Comparison of ENCODE assay signal across 33 cellular contexts in the genomic region with DNA sequence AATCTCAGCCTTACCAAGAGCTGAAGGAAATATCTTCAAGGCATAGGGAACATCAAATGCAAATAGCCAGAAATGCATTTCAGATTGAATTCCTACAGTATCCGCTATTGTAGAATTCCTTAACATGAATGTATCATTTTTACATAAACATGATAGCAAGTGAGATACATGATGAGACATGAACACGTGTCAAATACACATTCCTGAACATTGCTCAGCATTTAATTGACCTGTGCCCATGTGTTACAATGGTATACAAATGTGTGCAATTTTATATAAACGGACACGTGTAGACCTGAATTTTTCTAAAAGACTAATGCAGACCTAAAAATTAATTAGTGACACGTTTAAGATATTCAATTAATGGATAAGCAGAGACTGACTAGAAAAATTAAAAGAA.
"Had no signal": no experiment of that assay in that cellular context is flagged by ENCODE, and none has a peak within 500 bp of the region (broad histone marks: within the 10 kb centered on the region; RNA-seq: fewer than 3 reads in every experiment).

No MANE protein-coding gene starts in this region.

- H3K9me3 Mint-ChIP-seq: activated CD4-positive, alpha-beta memory T cell treated with anti-CD3 and anti-CD28 coated beads for 36 hours; activated T-cell treated with anti-CD3 and anti-CD28 coated beads, Interleukin-2, amount 50 U/mL, for 4 hours; activated T-helper 1 cell treated with anti-CD3 and anti-CD28 coated beads, Interleukin-12 subunit alpha, Interleukin-12 subunit beta, Interleukin-2, Interleukin-4 antibody, amounts not matched to agents 30 ng/mL and 10 ng/mL and 1 ng/mL, durations not matched to agents 14 hours and 24 hours and 36 hours; T-helper 2 cell treated with Interferon-gamma antibody and Interleukin-4, amounts not matched to agents 5 μg/mL and 100 μg/mL, for 36 hours had no signal

- H3K4me3 ChIP-seq: adrenal gland, body of pancreas, breast epithelium, MG63, Peyer's patch, SJCRH30, SK-N-MC had no signal

- H3K9me3 ChIP-seq: adrenal gland, body of pancreas, breast epithelium, MG63, Peyer's patch, SJCRH30 had no signal

- H3K4me1 ChIP-seq: adrenal gland, body of pancreas, breast epithelium, Peyer's patch, SJCRH30 had no signal

- H3K27ac ChIP-seq: adrenal gland, body of pancreas, breast epithelium, Peyer's patch, SJCRH30, SK-N-MC had no signal

- H3K4me3 Mint-ChIP-seq: activated B cell treated with CpG ODN at 0.5 μM for 24 hours; activated CD4-positive, alpha-beta memory T cell treated with anti-CD3 and anti-CD28 coated beads for 36 hours; activated naive CD4-positive, alpha-beta T cell treated with anti-CD3 and anti-CD28 coated beads for 36 hours; activated T-cell treated with anti-CD3 and anti-CD28 coated beads, Interleukin-2, amount 50 U/mL, for 4 hours; activated T-helper 1 cell treated with anti-CD3 and anti-CD28 coated beads, Interleukin-12 subunit alpha, Interleukin-12 subunit beta, Interleukin-2, Interleukin-4 antibody, amounts not matched to agents 30 ng/mL and 10 ng/mL and 1 ng/mL, durations not matched to agents 14 hours and 24 hours and 36 hours; T-helper 2 cell treated with Interferon-gamma antibody and Interleukin-4, amounts not matched to agents 5 μg/mL and 100 μg/mL, for 36 hours had no signal

- H3K36me3 Mint-ChIP-seq: activated CD4-positive, alpha-beta memory T cell treated with anti-CD3 and anti-CD28 coated beads for 36 hours had no signal

- DNase-seq: activated B cell treated with CpG ODN at 0.5 μM for 24 hours; activated CD4-positive, alpha-beta memory T cell treated with anti-CD3 and anti-CD28 coated beads for 36 hours; activated CD4-positive, alpha-beta T cell treated with anti-CD3 and anti-CD28 coated beads for 4 hours; activated CD4-positive, alpha-beta T cell treated with anti-CD3 and anti-CD28 coated beads, Interleukin-2, amount 50 U/mL, for 1 hour; activated CD4-positive, CD25-positive, alpha-beta regulatory T cell treated with anti-CD3 and anti-CD28 coated beads, Interleukin-2, amount 50 U/mL, for 72 hours; activated CD8-positive, alpha-beta memory T cell treated with anti-CD3 and anti-CD28 coated beads, Interleukin-2, amount 50 U/mL, for 4 hours; activated gamma-delta T cell treated with Interleukin-2 at 50 U/mL for 16 hours; activated naive CD4-positive, alpha-beta T cell treated with anti-CD3 and anti-CD28 coated beads for 36 hours; activated T-cell treated with anti-CD3 and anti-CD28 coated beads for 4 hours; activated T-cell treated with anti-CD3 and anti-CD28 coated beads, Interleukin-2, amount 50 U/mL, for 4 hours; adrenal gland; body of pancreas; caudate nucleus; cerebellar nuclear complex; Kasumi-1; KG1; MG63; MV-4-11; NCI-H1092; NCI-H1436 treated with DMSO at 0.1 percent for 48 hours; NCI-H1694 treated with DMSO at 0.1 percent for 48 hours; NCI-H2029; NCI-H345; NCI-H524 treated with DMSO at 0.1 percent for 48 hours; Peyer's patch; SHP77; SJCRH30 had no signal

- H3K4me1 Mint-ChIP-seq: activated B cell treated with CpG ODN at 0.5 μM for 24 hours had no signal

- FAIRE-seq: astrocyte had no signal

- ATAC-seq: activated naive CD4-positive, alpha-beta T cell treated with anti-CD3 and anti-CD28 coated beads, Interleukin-2, amount 50 U/mL, for 72 hours; activated T-cell treated with anti-CD3 and anti-CD28 coated beads, Interleukin-2, amount 50 U/mL, for 4 hours; body of pancreas had no signal

- H3K27me3 ChIP-seq: adrenal gland, body of pancreas, breast epithelium, MG63, Peyer's patch, SJCRH30 had no signal

- H3K27me3 Mint-ChIP-seq: activated B cell treated with CpG ODN at 0.5 μM for 24 hours; activated CD4-positive, alpha-beta memory T cell treated with anti-CD3 and anti-CD28 coated beads for 36 hours had no signal

- H3K36me3 ChIP-seq: adrenal gland, breast epithelium, MG63, Peyer's patch, SJCRH30 had no signal

- H3K27ac Mint-ChIP-seq: activated B cell treated with CpG ODN at 0.5 μM for 24 hours; activated CD4-positive, alpha-beta memory T cell treated with anti-CD3 and anti-CD28 coated beads for 36 hours; activated naive CD4-positive, alpha-beta T cell treated with anti-CD3 and anti-CD28 coated beads for 36 hours; activated naive CD4-positive, alpha-beta T cell treated with anti-CD3 and anti-CD28 coated beads, Interleukin-2, amount 50 U/mL, for 72 hours; activated T-helper 1 cell treated with anti-CD3 and anti-CD28 coated beads, Interleukin-12 subunit alpha, Interleukin-12 subunit beta, Interleukin-2, Interleukin-4 antibody, amounts not matched to agents 30 ng/mL and 10 ng/mL and 1 ng/mL, durations not matched to agents 14 hours and 24 hours and 36 hours; T-helper 2 cell treated with Interferon-gamma antibody and Interleukin-4, amounts not matched to agents 5 μg/mL and 100 μg/mL, for 36 hours had no signal
